Comparison of ENCODE assay signal across 11 cellular contexts in the genomic region with DNA sequence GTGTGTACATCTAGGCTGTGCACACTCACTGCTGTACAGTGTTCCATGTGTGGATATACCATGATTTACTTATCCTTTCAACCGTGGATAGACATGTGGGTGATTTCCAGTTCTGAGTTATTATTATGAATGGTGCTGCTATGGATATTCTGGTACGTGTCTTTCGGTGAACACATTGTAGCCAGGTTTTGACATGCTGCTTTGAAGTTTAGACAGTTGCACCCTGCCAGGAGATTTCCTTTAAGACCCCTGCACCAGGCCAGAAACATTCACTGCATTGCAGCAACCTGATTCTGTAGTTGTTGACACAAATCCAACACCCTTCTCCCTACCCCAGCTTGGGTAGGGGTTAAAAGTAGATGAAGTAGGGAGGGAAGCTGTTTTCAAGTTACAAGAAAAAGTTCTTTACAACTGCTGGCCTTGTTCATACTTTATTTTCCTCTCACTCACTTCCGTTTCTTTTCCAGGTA.
DNase-seq lines count a peak whose midpoint lies in the region; ATAC-seq lines count a peak whose summit lies in the region.
"Had no signal": no experiment of that assay in that cellular context is flagged by ENCODE, and none has a peak within 500 bp of the region (broad histone marks: within the 10 kb centered on the region; RNA-seq: fewer than 3 reads in every experiment).

No MANE protein-coding gene starts in this region.

- DNase-seq in stimulated activated CD4-positive, alpha-beta T cell treated with anti-CD3 and anti-CD28 coated beads, Interleukin-15, amount 100 ng/mL, for 24 hours = peak; percentile 23
- DNase-seq in stimulated activated CD4-positive, alpha-beta T cell treated with anti-CD3 and anti-CD28 coated beads, Interleukin-2, amount 100 ng/mL, for 48 hours = no peak
- DNase-seq in epithelial cell of prostate (ENCODE audit: low read depth, low spot score) (no peak), DMS 273 treated with DMSO at 0.1 percent for 48 hours (lab: John Stamatoyannopoulos, UW) (no peak), SIG-M5 treated with dmso at 0.1 percent for 504 hours (lab: John Stamatoyannopoulos, UW; ENCODE audit: unreplicated experiment) (no peak), amygdala (lab: John Stamatoyannopoulos, UW) (no peak)
- DNase-seq in central memory CD4-positive, alpha-beta T cell = no peak
- DNase-seq: DND-41, glutamatergic neuron had no signal

- peak overlapping the region; percentile 95 for H3K27ac ChIP-seq in epithelial cell of prostate

- peak; percentile 12 for ATAC-seq in HG03521 (IDR thresholded peaks at IDR 0.05; ENCODE audit: unreplicated experiment)
- ATAC-seq: WTC11 had no signal
